Comparison of ENCODE assay signal across 1 cellular context in the genomic region with DNA sequence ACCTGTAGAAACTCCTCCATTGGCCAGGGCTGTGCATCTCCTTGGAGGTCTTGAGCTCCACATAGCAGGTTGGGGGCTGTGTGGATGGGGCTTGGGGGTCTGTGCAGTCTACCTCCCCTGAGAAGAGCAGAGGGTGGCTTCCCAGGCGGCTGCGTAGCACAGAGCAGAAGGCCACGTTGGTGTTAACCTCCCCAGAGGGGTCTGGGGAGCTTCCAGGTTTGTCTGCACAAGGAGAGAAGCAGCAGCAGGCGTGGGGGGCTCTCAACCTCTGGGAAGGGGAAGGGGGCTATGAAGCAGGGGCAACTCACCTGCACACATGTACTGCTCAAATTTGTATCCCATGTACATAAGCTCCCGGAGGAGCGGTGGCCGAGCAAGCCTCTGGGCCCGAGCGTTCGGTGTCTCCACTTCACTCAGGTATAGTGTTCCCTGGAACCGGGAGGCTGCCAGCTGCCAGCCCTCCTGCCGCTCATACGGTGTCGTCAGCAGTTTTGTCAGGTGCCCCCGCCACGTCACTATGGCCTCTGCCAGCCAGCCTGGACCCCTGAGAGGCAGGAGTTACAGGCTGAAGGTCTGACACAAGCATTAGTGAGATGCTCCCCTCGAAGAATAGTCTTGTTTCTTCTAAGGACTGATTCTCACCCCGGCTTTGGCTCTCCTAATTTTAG.
TF ChIP-seq lines count a peak whose summit lies in the region.

No MANE protein-coding gene starts in this region.

TF ChIP-seq in H1, 55 proteins besides CTCF, POLR2A, EP300 and RAD21:
- TF ChIP-seq CEBPB (IDR thresholded peaks at IDR 0.05; ENCODE audit: low read depth, low read length) = no peak
- no peak for TF ChIP-seq TEAD4 (IDR thresholded peaks at IDR 0.05; ENCODE audit: low read depth, low read length)
- no peak for TF ChIP-seq RFX5 (IDR thresholded peaks at IDR 0.05; ENCODE audit: borderline replicate concordance, low read depth, low read length)
- TF ChIP-seq TBP (IDR thresholded peaks at IDR 0.05; ENCODE audit: low read depth, low read length) = no peak
- no peak for TF ChIP-seq NANOG (IDR thresholded peaks at IDR 0.05; ENCODE audit: insufficient read depth, low read depth, low read length, poor library complexity, severe bottlenecking)
- TF ChIP-seq SP4 (IDR thresholded peaks at IDR 0.05; ENCODE audit: low read length) = no peak
- no peak for TF ChIP-seq POU5F1 (IDR thresholded peaks at IDR 0.05; ENCODE audit: low read depth, low read length)
- TF ChIP-seq BACH1 (IDR thresholded peaks at IDR 0.05; ENCODE audit: low read length) = no peak
- no peak for TF ChIP-seq JUND (IDR thresholded peaks at IDR 0.05; ENCODE audit: low read length)
- TF ChIP-seq RNF2 (IDR thresholded peaks at IDR 0.05; ENCODE audit: borderline replicate concordance, low read depth, low read length, missing control alignments, poor library complexity, severe bottlenecking) = no peak
- no peak for TF ChIP-seq GTF2F1 (IDR thresholded peaks at IDR 0.05; ENCODE audit: borderline replicate concordance, low read depth, low read length)
- no peak for TF ChIP-seq SRF (IDR thresholded peaks at IDR 0.05; ENCODE audit: low read depth, low read length)
- TF ChIP-seq CTBP2 (IDR thresholded peaks at IDR 0.05; ENCODE audit: borderline replicate concordance, insufficient read depth, insufficient read length, low read length) = no peak
- no peak for TF ChIP-seq ATF2 (IDR thresholded peaks at IDR 0.05; ENCODE audit: low read length)
- TF ChIP-seq, protein P1, sequence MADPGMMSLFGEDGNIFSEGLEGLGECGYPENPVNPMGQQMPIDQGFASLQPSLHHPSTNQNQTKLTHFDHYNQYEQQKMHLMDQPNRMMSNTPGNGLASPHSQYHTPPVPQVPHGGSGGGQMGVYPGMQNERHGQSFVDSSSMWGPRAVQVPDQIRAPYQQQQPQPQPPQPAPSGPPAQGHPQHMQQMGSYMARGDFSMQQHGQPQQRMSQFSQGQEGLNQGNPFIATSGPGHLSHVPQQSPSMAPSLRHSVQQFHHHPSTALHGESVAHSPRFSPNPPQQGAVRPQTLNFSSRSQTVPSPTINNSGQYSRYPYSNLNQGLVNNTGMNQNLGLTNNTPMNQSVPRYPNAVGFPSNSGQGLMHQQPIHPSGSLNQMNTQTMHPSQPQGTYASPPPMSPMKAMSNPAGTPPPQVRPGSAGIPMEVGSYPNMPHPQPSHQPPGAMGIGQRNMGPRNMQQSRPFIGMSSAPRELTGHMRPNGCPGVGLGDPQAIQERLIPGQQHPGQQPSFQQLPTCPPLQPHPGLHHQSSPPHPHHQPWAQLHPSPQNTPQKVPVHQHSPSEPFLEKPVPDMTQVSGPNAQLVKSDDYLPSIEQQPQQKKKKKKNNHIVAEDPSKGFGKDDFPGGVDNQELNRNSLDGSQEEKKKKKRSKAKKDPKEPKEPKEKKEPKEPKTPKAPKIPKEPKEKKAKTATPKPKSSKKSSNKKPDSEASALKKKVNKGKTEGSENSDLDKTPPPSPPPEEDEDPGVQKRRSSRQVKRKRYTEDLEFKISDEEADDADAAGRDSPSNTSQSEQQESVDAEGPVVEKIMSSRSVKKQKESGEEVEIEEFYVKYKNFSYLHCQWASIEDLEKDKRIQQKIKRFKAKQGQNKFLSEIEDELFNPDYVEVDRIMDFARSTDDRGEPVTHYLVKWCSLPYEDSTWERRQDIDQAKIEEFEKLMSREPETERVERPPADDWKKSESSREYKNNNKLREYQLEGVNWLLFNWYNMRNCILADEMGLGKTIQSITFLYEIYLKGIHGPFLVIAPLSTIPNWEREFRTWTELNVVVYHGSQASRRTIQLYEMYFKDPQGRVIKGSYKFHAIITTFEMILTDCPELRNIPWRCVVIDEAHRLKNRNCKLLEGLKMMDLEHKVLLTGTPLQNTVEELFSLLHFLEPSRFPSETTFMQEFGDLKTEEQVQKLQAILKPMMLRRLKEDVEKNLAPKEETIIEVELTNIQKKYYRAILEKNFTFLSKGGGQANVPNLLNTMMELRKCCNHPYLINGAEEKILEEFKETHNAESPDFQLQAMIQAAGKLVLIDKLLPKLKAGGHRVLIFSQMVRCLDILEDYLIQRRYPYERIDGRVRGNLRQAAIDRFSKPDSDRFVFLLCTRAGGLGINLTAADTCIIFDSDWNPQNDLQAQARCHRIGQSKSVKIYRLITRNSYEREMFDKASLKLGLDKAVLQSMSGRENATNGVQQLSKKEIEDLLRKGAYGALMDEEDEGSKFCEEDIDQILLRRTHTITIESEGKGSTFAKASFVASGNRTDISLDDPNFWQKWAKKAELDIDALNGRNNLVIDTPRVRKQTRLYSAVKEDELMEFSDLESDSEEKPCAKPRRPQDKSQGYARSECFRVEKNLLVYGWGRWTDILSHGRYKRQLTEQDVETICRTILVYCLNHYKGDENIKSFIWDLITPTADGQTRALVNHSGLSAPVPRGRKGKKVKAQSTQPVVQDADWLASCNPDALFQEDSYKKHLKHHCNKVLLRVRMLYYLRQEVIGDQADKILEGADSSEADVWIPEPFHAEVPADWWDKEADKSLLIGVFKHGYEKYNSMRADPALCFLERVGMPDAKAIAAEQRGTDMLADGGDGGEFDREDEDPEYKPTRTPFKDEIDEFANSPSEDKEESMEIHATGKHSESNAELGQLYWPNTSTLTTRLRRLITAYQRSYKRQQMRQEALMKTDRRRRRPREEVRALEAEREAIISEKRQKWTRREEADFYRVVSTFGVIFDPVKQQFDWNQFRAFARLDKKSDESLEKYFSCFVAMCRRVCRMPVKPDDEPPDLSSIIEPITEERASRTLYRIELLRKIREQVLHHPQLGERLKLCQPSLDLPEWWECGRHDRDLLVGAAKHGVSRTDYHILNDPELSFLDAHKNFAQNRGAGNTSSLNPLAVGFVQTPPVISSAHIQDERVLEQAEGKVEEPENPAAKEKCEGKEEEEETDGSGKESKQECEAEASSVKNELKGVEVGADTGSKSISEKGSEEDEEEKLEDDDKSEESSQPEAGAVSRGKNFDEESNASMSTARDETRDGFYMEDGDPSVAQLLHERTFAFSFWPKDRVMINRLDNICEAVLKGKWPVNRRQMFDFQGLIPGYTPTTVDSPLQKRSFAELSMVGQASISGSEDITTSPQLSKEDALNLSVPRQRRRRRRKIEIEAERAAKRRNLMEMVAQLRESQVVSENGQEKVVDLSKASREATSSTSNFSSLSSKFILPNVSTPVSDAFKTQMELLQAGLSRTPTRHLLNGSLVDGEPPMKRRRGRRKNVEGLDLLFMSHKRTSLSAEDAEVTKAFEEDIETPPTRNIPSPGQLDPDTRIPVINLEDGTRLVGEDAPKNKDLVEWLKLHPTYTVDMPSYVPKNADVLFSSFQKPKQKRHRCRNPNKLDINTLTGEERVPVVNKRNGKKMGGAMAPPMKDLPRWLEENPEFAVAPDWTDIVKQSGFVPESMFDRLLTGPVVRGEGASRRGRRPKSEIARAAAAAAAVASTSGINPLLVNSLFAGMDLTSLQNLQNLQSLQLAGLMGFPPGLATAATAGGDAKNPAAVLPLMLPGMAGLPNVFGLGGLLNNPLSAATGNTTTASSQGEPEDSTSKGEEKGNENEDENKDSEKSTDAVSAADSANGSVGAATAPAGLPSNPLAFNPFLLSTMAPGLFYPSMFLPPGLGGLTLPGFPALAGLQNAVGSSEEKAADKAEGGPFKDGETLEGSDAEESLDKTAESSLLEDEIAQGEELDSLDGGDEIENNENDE (IDR thresholded peaks at IDR 0.05; ENCODE audit: insufficient replicate concordance, low read length) = no peak
- no peak for TF ChIP-seq SUZ12 (IDR thresholded peaks at IDR 0.05; ENCODE audit: low read length)
- TF ChIP-seq JUN (IDR thresholded peaks at IDR 0.05; ENCODE audit: low read depth, low read length) = no peak
